In genomic region chr14:64760146-64760755, GRCh38 we compare ENCODE assay signal across 8 cellular contexts. TPM values are rescaled to one million over a fixed set of nuclear protein-coding genes. Genes with fewer than 3 reads are reported as not detected.
A peak's percentile ranks its signal among the peaks of the same experiment; 100 is the strongest.
DNase-seq lines count a peak whose midpoint lies in the region; ATAC-seq and TF ChIP-seq lines count a peak whose summit lies in the region.

No MANE protein-coding gene starts in this region.

- peak overlapping the region; percentile 4 for H3K27ac Mint-ChIP-seq in osteocyte (ENCODE audit: unreplicated experiment)

- no peaks in the 10 kb centered on the region for H3K36me3 Mint-ChIP-seq in osteocyte (ENCODE audit: unreplicated experiment)

- no peaks in the 10 kb centered on the region for H3K36me3 ChIP-seq in esophagus squamous epithelium

- no peak for ATAC-seq in GM21367 (IDR thresholded peaks at IDR 0.05; ENCODE audit: unreplicated experiment)

- H3K4me1 ChIP-seq in esophagus squamous epithelium, result peaks cover 42 to 94% (median 58%) of the 10 kb centered on the region in 3 donors

- no peaks in the 10 kb centered on the region for H3K9me3 ChIP-seq in esophagus squamous epithelium

- H3K27ac ChIP-seq in esophagus squamous epithelium, result no peak overlapping the region

- H3K4me3 Mint-ChIP-seq in osteocyte (ENCODE audit: unreplicated experiment), result no peak overlapping the region

- H3K27me3 ChIP-seq in esophagus squamous epithelium, result no peaks in the 10 kb centered on the region

- TF ChIP-seq CTCF in esophagus squamous epithelium (IDR thresholded peaks at IDR 0.05), result peak in 5 of 6 experiments; percentile 57 to 78 (median 67)
- TF ChIP-seq CTCF in osteocyte (IDR thresholded peaks at IDR 0.05), result peak; percentile 63

- 51 to 61% methylated on average over 5 to 6 of the region's 8 CpGs for WGBS in esophagus squamous epithelium, 2 donors

- no peak overlapping the region for H3K4me3 ChIP-seq in esophagus squamous epithelium

- no peaks in the 10 kb centered on the region for H3K9me3 Mint-ChIP-seq in osteocyte (ENCODE audit: unreplicated experiment)

- TF ChIP-seq POLR2A in esophagus squamous epithelium (IDR thresholded peaks at IDR 0.05), result no peak

- peak; percentile 76 for DNase-seq in NCI-H510A treated with DMSO at 0.1 percent for 48 hours (lab: John Stamatoyannopoulos, UW)
- no peak for DNase-seq in NCI-H510A (lab: John Stamatoyannopoulos, UW)
- DNase-seq in NCI-H226, result peak; percentile 33
- DNase-seq in activated CD8-positive, alpha-beta memory T cell treated with anti-CD3 and anti-CD28 coated beads for 24 hours, result peak; percentile 78
- no peak for DNase-seq in esophagus squamous epithelium (lab: John Stamatoyannopoulos, UW)
- no peak for DNase-seq in osteocyte (ENCODE audit: extremely low spot score, unreplicated experiment)
- DNase-seq in NCI-H2171 (lab: John Stamatoyannopoulos, UW), result no peak

- intact Hi-C loops in esophagus squamous epithelium (cut with DNase I), result loop anchor here (5.0 kb wide), 1 partner anchor 88 kb away; no protein-coding TSS in a partner anchor

- no peaks in the 10 kb centered on the region for H3K27me3 Mint-ChIP-seq in osteocyte (ENCODE audit: unreplicated experiment)

- peaks cover 84% of the 10 kb centered on the region for H3K4me1 Mint-ChIP-seq in osteocyte (ENCODE audit: unreplicated experiment)

RNA-seq across cellular contexts. Expression of gene PLEKHG3, which starts 56.0 kb away (rescaled TPM):
- total RNA-seq in esophagus squamous epithelium (10 to 100 TPM; 44.6 to 87.8 (median 60.8) TPM), osteocyte (96.3 and 98.3 TPM in 2 replicates)

Comparison
In these comparisons a context has a peak if more than half of its experiments do, and no peak if none do; other contexts are left out.
1. DNase-seq: peak in NCI-H510A treated with DMSO at 0.1 percent for 48 hours (single experiment), NCI-H226 (single experiment) and activated CD8-positive, alpha-beta memory T cell treated with anti-CD3 and anti-CD28 coated beads for 24 hours (single experiment); none in NCI-H510A (single experiment), esophagus squamous epithelium (single experiment), osteocyte (single experiment) and NCI-H2171 (single experiment).